In the genomic region with DNA sequence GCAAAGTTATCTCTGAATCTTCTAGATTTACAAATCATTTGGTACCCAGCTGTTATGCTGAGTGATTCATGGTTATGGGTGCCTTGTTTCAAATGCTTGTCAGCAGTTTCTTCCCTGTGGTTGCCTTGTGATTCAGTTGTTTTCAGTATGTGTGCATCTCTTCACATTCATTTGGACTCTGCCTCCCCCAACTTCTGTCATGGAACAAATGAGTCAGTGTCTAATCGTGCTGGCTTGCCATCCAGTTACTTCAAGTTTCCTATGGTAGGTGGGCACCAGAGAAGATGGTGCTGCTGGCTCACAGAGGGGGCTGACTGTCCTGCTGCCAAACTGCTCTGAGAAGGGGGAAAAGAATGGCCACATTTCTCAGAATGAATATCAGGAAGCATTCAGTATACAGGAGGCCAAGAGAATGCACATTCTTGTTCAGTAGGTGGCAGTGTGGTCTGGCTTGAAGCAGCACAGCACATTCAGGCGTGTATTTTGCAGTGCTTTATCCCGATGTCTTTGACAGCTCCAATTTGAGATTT, we compare ENCODE assay signal across 9 cellular contexts.
DNase-seq lines count a peak whose midpoint lies in the region; ATAC-seq and TF ChIP-seq lines count a peak whose summit lies in the region.
"Had no signal": no experiment of that assay in that cellular context is flagged by ENCODE, and none has a peak within 500 bp of the region (broad histone marks: within the 10 kb centered on the region; RNA-seq: fewer than 3 reads in every experiment).

No MANE protein-coding gene starts in this region.

- H3K4me3 Mint-ChIP-seq in CD4-positive, alpha-beta memory T cell = no peak overlapping the region

- no peaks in the 10 kb centered on the region for H3K9me3 ChIP-seq in CD4-positive, alpha-beta memory T cell (ENCODE audit: control insufficient read depth in 1 of 2, low read length in 2 of 2)
- H3K9me3 ChIP-seq in gastroesophageal sphincter = no peaks in the 10 kb centered on the region
- H3K9me3 ChIP-seq: ovary had no signal

- peaks cover 1 to 17% (median 11%) of the 10 kb centered on the region in 4 donors for H3K4me1 Mint-ChIP-seq in CD4-positive, alpha-beta memory T cell

- H3K9me3 Mint-ChIP-seq in CD4-positive, alpha-beta memory T cell = no peaks in the 10 kb centered on the region
- H3K9me3 Mint-ChIP-seq in activated naive CD4-positive, alpha-beta T cell treated with anti-CD3 and anti-CD28 coated beads, Interleukin-2, amount 50 U/mL, for 72 hours = peaks cover 0 to 6% of the 10 kb centered on the region in 2 donors

- DNase-seq in CD4-positive, alpha-beta memory T cell = peak in 3 of 5 donors; percentile 0 to 31 (median 5)
- DNase-seq in NCI-H748 treated with DMSO at 0.1 percent for 48 hours (lab: John Stamatoyannopoulos, UW) (peak; percentile 30), kidney epithelial cell (ENCODE audit: low read depth) (peak; percentile 26)
- DNase-seq in activated naive CD4-positive, alpha-beta T cell treated with anti-CD3 and anti-CD28 coated beads, Interleukin-2, amount 50 U/mL, for 72 hours (ENCODE audit: low spot score in 2 of 2) = peak; percentile 49 to 60
- peak; percentile 7 for DNase-seq in stimulated activated CD8-positive, alpha-beta memory T cell treated with anti-CD3 and anti-CD28 coated beads, Interleukin-7, amount 100 ng/mL, for 24 hours (ENCODE audit: low read depth)

- POLR2A ChIA-PET in CD4-positive, alpha-beta memory T cell (lab: Charles Lee; ENCODE audit: partially characterized antibody) = no interaction called here

- intact Hi-C loops in CD4-positive, alpha-beta memory T cell (cut with micrococcal nuclease) = no loop called here

- peak overlapping the region in 5 of 7 donors; percentile 9 to 88 (median 43) for H3K27ac Mint-ChIP-seq in CD4-positive, alpha-beta memory T cell
- peak overlapping the region; percentile 79 to 86 for H3K27ac Mint-ChIP-seq in activated naive CD4-positive, alpha-beta T cell treated with anti-CD3 and anti-CD28 coated beads, Interleukin-2, amount 50 U/mL, for 72 hours

- peak; percentile 41 for TF ChIP-seq CTCF in kidney epithelial cell (IDR thresholded peaks at IDR 0.05; ENCODE audit: insufficient read depth, low read length, poor library complexity, severe bottlenecking)
- TF ChIP-seq CTCF in gastroesophageal sphincter (IDR thresholded peaks at IDR 0.05) = peak in 1 of 4 experiments; percentile 31

- no peak for TF ChIP-seq EP300 in gastroesophageal sphincter (IDR thresholded peaks at IDR 0.05)

- 17 to 21% methylated on average over 2 to 3 of the region's 3 CpGs for WGBS in gastroesophageal sphincter (ENCODE audit: low coverage in 1 of 2), 2 donors

- CTCF ChIA-PET in CD4-positive, alpha-beta memory T cell (lab: Charles Lee; ENCODE audit: partially characterized antibody) = no interaction called here

- H3K4me1 ChIP-seq in CD4-positive, alpha-beta memory T cell (ENCODE audit: insufficient read depth, low read length) = peaks cover 10% of the 10 kb centered on the region
- H3K4me1 ChIP-seq in gastroesophageal sphincter = no peaks in the 10 kb centered on the region

- ATAC-seq in GM18870 (IDR thresholded peaks at IDR 0.05; ENCODE audit: unreplicated experiment) (peak; percentile 85), HG03045 (IDR thresholded peaks at IDR 0.05; ENCODE audit: unreplicated experiment) (peak; percentile 79), gastroesophageal sphincter (no peak)
- peak; percentile 85 to 87 for ATAC-seq in activated naive CD4-positive, alpha-beta T cell treated with anti-CD3 and anti-CD28 coated beads, Interleukin-2, amount 50 U/mL, for 72 hours

- no peak overlapping the region for H3K27ac ChIP-seq in CD4-positive, alpha-beta memory T cell (ENCODE audit: low read depth, low read length)
- no peak overlapping the region for H3K27ac ChIP-seq in gastroesophageal sphincter
- H3K27ac ChIP-seq: ovary had no signal

- H3K36me3 ChIP-seq in CD4-positive, alpha-beta memory T cell (ENCODE audit: insufficient read depth, low read length) = no peaks in the 10 kb centered on the region
- H3K36me3 ChIP-seq in kidney epithelial cell (ENCODE audit: control insufficient read depth, insufficient read depth, low read length) = no peaks in the 10 kb centered on the region
- H3K36me3 ChIP-seq in gastroesophageal sphincter = no peaks in the 10 kb centered on the region
- H3K36me3 ChIP-seq: ovary had no signal

- no peak overlapping the region for H3K4me3 ChIP-seq in CD4-positive, alpha-beta memory T cell (ENCODE audit: low read length in 2 of 2)
- H3K4me3 ChIP-seq in kidney epithelial cell (ENCODE audit: low read depth, low read length) (no peak overlapping the region), gastroesophageal sphincter (no peak overlapping the region)
- H3K4me3 ChIP-seq: ovary had no signal

- H3K36me3 Mint-ChIP-seq in CD4-positive, alpha-beta memory T cell = no peaks in the 10 kb centered on the region
- H3K36me3 Mint-ChIP-seq in activated naive CD4-positive, alpha-beta T cell treated with anti-CD3 and anti-CD28 coated beads, Interleukin-2, amount 50 U/mL, for 72 hours = no peaks in the 10 kb centered on the region

- TF ChIP-seq POLR2A in gastroesophageal sphincter (IDR thresholded peaks at IDR 0.05) = no peak

- H3K27me3 ChIP-seq in CD4-positive, alpha-beta memory T cell (ENCODE audit: insufficient read depth, low read length) = no peaks in the 10 kb centered on the region
- H3K27me3 ChIP-seq in kidney epithelial cell (ENCODE audit: control insufficient read depth, insufficient read depth, low read length) (no peaks in the 10 kb centered on the region), gastroesophageal sphincter (no peaks in the 10 kb centered on the region)
- H3K27me3 ChIP-seq: ovary had no signal

- no peaks in the 10 kb centered on the region for H3K27me3 Mint-ChIP-seq in CD4-positive, alpha-beta memory T cell
